ENCODE assay signal across 2 cellular contexts in genomic region chr12:124742111-124742510, GRCh38.
A peak's percentile ranks its signal among the peaks of the same experiment; 100 is the strongest.
TF ChIP-seq lines count a peak whose summit lies in the region.

No MANE protein-coding gene starts in this region.

TF ChIP-seq in liver, 16 proteins besides CTCF, POLR2A, EP300 and RAD21 (continued from another document):
- no peak for TF ChIP-seq REST (IDR thresholded peaks at IDR 0.05)
- TF ChIP-seq HNF4G (IDR thresholded peaks at IDR 0.05) = no peak
- TF ChIP-seq JUND (IDR thresholded peaks at IDR 0.05) = no peak
- no peak for TF ChIP-seq NR2F2 (IDR thresholded peaks at IDR 0.05)
- no peak for TF ChIP-seq EGR1 (IDR thresholded peaks at IDR 0.05; ENCODE audit: low read depth in 2 of 2)
- no peak for TF ChIP-seq ATF3 (IDR thresholded peaks at IDR 0.05)
- peak in 1 of 2 donors; percentile 34 for TF ChIP-seq HNF4A (conservative IDR thresholded peaks at IDR 0.05)
- no peak for TF ChIP-seq GABPA (IDR thresholded peaks at IDR 0.05 in 1 of 2, conservative IDR thresholded peaks at IDR 0.05 in 1 of 2)
- peak; percentile 47 for TF ChIP-seq FOXA2 (IDR thresholded peaks at IDR 0.05)
- no peak for TF ChIP-seq ZBTB33 (IDR thresholded peaks at IDR 0.05)
- no peak for TF ChIP-seq MAX (IDR thresholded peaks at IDR 0.05)

TF ChIP-seq in HepG2, 621 proteins besides CTCF, POLR2A, EP300 and RAD21 (continued from another document):
- no peak for TF ChIP-seq ARID3A (IDR thresholded peaks at IDR 0.05; ENCODE audit: low read depth, low read length)
- no peak for TF ChIP-seq ELF1 (CRISPR knock-in tag; IDR thresholded peaks at IDR 0.05)
TF ChIP-seq in HepG2: peak in this region for 0.
